Comparison of ENCODE assay signal across 8 cellular contexts in the genomic region with DNA sequence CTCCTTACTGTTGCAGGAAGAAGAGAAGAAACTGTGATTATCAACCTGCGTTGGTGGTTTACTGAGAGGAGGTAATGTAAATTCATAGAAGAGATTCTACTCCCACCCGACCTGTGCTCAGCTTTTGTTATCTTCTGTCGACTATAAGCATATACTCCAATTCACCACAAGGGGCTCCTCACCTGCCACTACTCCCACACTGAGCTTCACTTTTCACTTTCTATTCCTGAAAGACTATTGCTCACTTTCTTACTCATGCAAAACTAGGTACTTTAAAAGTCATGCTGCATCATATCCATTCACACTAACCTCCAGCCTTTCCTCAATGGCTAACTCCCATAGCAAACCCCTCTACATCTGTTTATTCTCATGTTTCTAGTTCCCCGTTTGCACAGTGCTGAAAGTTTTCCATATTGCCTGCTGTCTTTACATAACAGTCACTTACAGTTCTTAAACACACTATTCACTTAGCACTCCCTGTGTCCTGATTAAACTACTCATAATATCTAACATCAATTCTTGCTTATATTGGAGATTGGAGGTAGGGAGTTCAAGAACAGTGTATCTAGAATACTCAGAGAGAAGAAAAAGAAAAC.
DNase-seq lines count a peak whose midpoint lies in the region; ATAC-seq and TF ChIP-seq lines count a peak whose summit lies in the region.

No MANE protein-coding gene starts in this region.

- BruUV-seq in mammary epithelial cell (replicated peaks; lab: Mats Ljungman, UMichigan), result no TSS peak

- ATAC-seq in GM18508 (IDR thresholded peaks at IDR 0.05; ENCODE audit: insufficient read depth, unreplicated experiment) (peak; percentile 99), HG02763 (IDR thresholded peaks at IDR 0.05; ENCODE audit: unreplicated experiment) (peak; percentile 98)

- DNase-seq in AG08395 (ENCODE audit: low spot score) (peak; percentile 57), NAMALWA (ENCODE audit: low spot score) (peak; percentile 54), mammary epithelial cell (peak; percentile 62), islet precursor cell (no peak), dedifferentiated amniotic fluid mesenchymal stem cell (ENCODE audit: extremely low spot score) (no peak)

- H3K4me2 ChIP-seq in mammary epithelial cell (ENCODE audit: insufficient read depth, low read depth, low read length), result peak overlapping the region; percentile 4

- 41% methylated on average over 4 of the region's 4 CpGs for WGBS in mammary epithelial cell (ENCODE audit: low coverage, missing lambda C conversion rate)

- H3K79me2 ChIP-seq in mammary epithelial cell (ENCODE audit: insufficient read depth, low read length), result no peaks in the 10 kb centered on the region

- H3K36me3 ChIP-seq in mammary epithelial cell (ENCODE audit: insufficient read depth, low read length), result no peaks in the 10 kb centered on the region
- no peaks in the 10 kb centered on the region for H3K36me3 ChIP-seq in muscle layer of duodenum (ENCODE audit: control insufficient read depth in 1 of 2, insufficient read depth in 2 of 2, low read length in 2 of 2)

- CTCF ChIA-PET in mammary epithelial cell (lab: Charles Lee; ENCODE audit: low non-redundant PET), result interaction anchor here (0.6 to 0.7 kb wide), 3 partner anchors 18 to 1087 kb away, joined by 3 to 5 read pairs (median 3); no protein-coding TSS in a partner anchor

- H3K4me3 ChIP-seq in mammary epithelial cell (replicated peaks in 1 of 3; ENCODE audit: insufficient read depth in 1 of 3, low read depth in 2 of 3, low read length in 3 of 3), result no peak overlapping the region
- H3K4me3 ChIP-seq in muscle layer of duodenum (ENCODE audit: low read depth in 1 of 2, low read length in 2 of 2), result peak overlapping the region; percentile 12 to 18

- H3K9me3 ChIP-seq in mammary epithelial cell (replicated peaks; ENCODE audit: insufficient read depth, low read length), result peaks cover 5% of the 10 kb centered on the region
- no peaks in the 10 kb centered on the region for H3K9me3 ChIP-seq in muscle layer of duodenum (ENCODE audit: control insufficient read depth in 1 of 2, low read length in 2 of 2)

- intact Hi-C loops in mammary epithelial cell (cut with micrococcal nuclease), result loop anchor here (1.0 to 10.0 kb wide), 4 partner anchors 34 to 1284 kb away; no protein-coding TSS in a partner anchor

- no peaks in the 10 kb centered on the region for H4K20me1 ChIP-seq in mammary epithelial cell (ENCODE audit: insufficient read depth, low read length)

- peak overlapping the region; percentile 40 for H2AFZ ChIP-seq in mammary epithelial cell (ENCODE audit: low read depth, low read length)

- in situ Hi-C loops in mammary epithelial cell (cut with MboI; ENCODE audit: low sequenced_read_pairs in 2 of 2), result no loop called here

- no peak overlapping the region for H3K27ac ChIP-seq in mammary epithelial cell (ENCODE audit: insufficient read depth, low read depth, low read length)
- H3K27ac ChIP-seq in muscle layer of duodenum (ENCODE audit: low read length), result no peak overlapping the region

- dilution Hi-C loops in mammary epithelial cell (cut with HindIII; ENCODE audit: low sequenced_read_pairs), result no loop called here

- H3K27me3 ChIP-seq in mammary epithelial cell (ENCODE audit: insufficient read depth, low read length), result no peaks in the 10 kb centered on the region
- no peaks in the 10 kb centered on the region for H3K27me3 ChIP-seq in muscle layer of duodenum (ENCODE audit: low read depth, low read length)

- H3K9ac ChIP-seq in mammary epithelial cell (ENCODE audit: insufficient read depth, low read length), result no peak overlapping the region

- TF ChIP-seq CTCF in mammary epithelial cell (conservative IDR thresholded peaks at IDR 0.05 in 1 of 2, IDR thresholded peaks at IDR 0.05 in 1 of 2; ENCODE audit: extremely low read depth in 1 of 2, insufficient read depth in 1 of 2, low read depth in 1 of 2, low read length in 2 of 2), result peak; percentile 79 to 88

- H3K4me1 ChIP-seq in mammary epithelial cell (ENCODE audit: insufficient read depth, low read length) (no peaks in the 10 kb centered on the region), muscle layer of duodenum (ENCODE audit: control insufficient read depth in 1 of 2, insufficient read depth in 2 of 2, low read length in 2 of 2) (peaks cover 0 to 7% of the 10 kb centered on the region in 2 donors)

Comparison
In these comparisons a context has a peak if more than half of its experiments do, and no peak if none do; other contexts are left out.
1. DNase-seq: peak in AG08395 (single experiment), NAMALWA (single experiment) and mammary epithelial cell (single experiment); none in islet precursor cell (single experiment) and dedifferentiated amniotic fluid mesenchymal stem cell (single experiment).
2. H3K4me3 ChIP-seq: peak in muscle layer of duodenum (2 of 2); none in mammary epithelial cell (0 of 3).